ENCODE assay signal across 20 cellular contexts in genomic region chr7:135240446-135240845, GRCh38. TPM values are rescaled to one million over a fixed set of nuclear protein-coding genes. Genes with fewer than 3 reads are reported as not detected.
A peak's percentile ranks its signal among the peaks of the same experiment; 100 is the strongest.
DNase-seq lines count a peak whose midpoint lies in the region; ATAC-seq and TF ChIP-seq lines count a peak whose summit lies in the region.
"Had no signal": no experiment of that assay in that cellular context is flagged by ENCODE, and none has a peak within 500 bp of the region (broad histone marks: within the 10 kb centered on the region; RNA-seq: fewer than 3 reads in every experiment).

No MANE protein-coding gene starts in this region.

- H3K4me3 ChIP-seq in BLaER1 treated with 17β-estradiol and CSF1 and Interleukin-3, amounts not matched to agents 10 nM and 100 nM, result no peak overlapping the region
- H3K4me3 ChIP-seq in lung, result no peak overlapping the region
- H3K4me3 ChIP-seq: Peyer's patch had no signal

- H3K4me2 ChIP-seq in BLaER1 treated with 17β-estradiol and CSF1 and Interleukin-3, amounts not matched to agents 10 nM and 100 nM, result peak overlapping the region in 7 of 11 experiments; percentile 4 to 59 (median 44); a peak in 10 of 22 replicates
- H3K4me2 ChIP-seq: KMS-11 had no signal

- WGBS in lung, 2 donors, result 78 to 91% methylated on average over 9 of the region's 9 CpGs

- no peak overlapping the region for H3K27ac ChIP-seq in BLaER1 treated with 17β-estradiol and CSF1 and Interleukin-3, amounts not matched to agents 10 nM and 100 nM
- H3K27ac ChIP-seq in lung (ENCODE audit: low read depth in 1 of 2, low read length in 1 of 2), result no peak overlapping the region
- H3K27ac ChIP-seq: HL-60, KMS-11, Peyer's patch had no signal

- no peak overlapping the region for H3K9ac ChIP-seq in BLaER1 treated with 17β-estradiol and CSF1 and Interleukin-3, amounts not matched to agents 10 nM and 100 nM
- H3K9ac ChIP-seq: KMS-11 had no signal

- H3K36me3 Mint-ChIP-seq in WTC11, result no peaks in the 10 kb centered on the region
- H3K36me3 Mint-ChIP-seq: CD14-positive monocyte had no signal

- in situ Hi-C loops in ACHN (cut with HindIII; ENCODE audit: low pct_ligation_motif_present, low pct_unique_long_range_greater_than_20kb, low sequenced_read_pairs), result no loop called here

- no peaks in the 10 kb centered on the region for H4K20me1 ChIP-seq in BLaER1 treated with 17β-estradiol and CSF1 and Interleukin-3, amounts not matched to agents 10 nM and 100 nM

- DNase-seq in DMS 273 (lab: John Stamatoyannopoulos, UW; ENCODE audit: unreplicated experiment), result peak; percentile 79
- DNase-seq in WTC11 (ENCODE audit: low spot score), result no peak
- DNase-seq in lung (ENCODE audit: low spot score), result peak; percentile 4
- no peak for DNase-seq in COLO829 (ENCODE audit: low spot score)
- no peak for DNase-seq in ACHN
- DNase-seq in stimulated activated naive CD8-positive, alpha-beta T cell treated with anti-CD3 and anti-CD28 coated beads, Interleukin-15, Interleukin-2, amounts not matched to agents 100 U/mL and 50 U/mL, for 24 hours, result no peak
- DNase-seq: AML-193; GF-D8; GOT3; NCI-H1417 treated with DMSO at 0.1 percent for 48 hours; NCI-H187 treated with DMSO at 0.1 percent for 48 hours; NCI-H446; NK-92 treated with Interleukin-12 subunit alpha and Interleukin-12 subunit beta, amount 100 ng/mL, for 24 hours; Peyer's patch had no signal

- H3K9me3 Mint-ChIP-seq in WTC11, result no peaks in the 10 kb centered on the region

- POLR2A ChIA-PET in WTC11 (lab: Charles Lee), result no interaction called here

- no peaks in the 10 kb centered on the region for H3K36me3 ChIP-seq in BLaER1 treated with 17β-estradiol and CSF1 and Interleukin-3, amounts not matched to agents 10 nM and 100 nM
- H3K36me3 ChIP-seq in lung (ENCODE audit: control insufficient read depth in 2 of 2, insufficient read depth in 2 of 2, low read length in 2 of 2), result no peaks in the 10 kb centered on the region
- H3K36me3 ChIP-seq: Peyer's patch had no signal

- H3K4me1 ChIP-seq in BLaER1 treated with 17β-estradiol and CSF1 and Interleukin-3, amounts not matched to agents 10 nM and 100 nM, result peaks cover 6 to 59% (median 35%) of the 10 kb centered on the region in 10 experiments; a peak in 19 of 20 replicates
- H3K4me1 ChIP-seq in lung (ENCODE audit: control insufficient read depth in 2 of 2, insufficient read depth in 2 of 2, low read length in 2 of 2), result no peaks in the 10 kb centered on the region
- H3K4me1 ChIP-seq: Peyer's patch had no signal

- H3K4me1 Mint-ChIP-seq in WTC11, result peaks cover 23% of the 10 kb centered on the region

- H3K4me3 Mint-ChIP-seq in WTC11, result no peak overlapping the region
- H3K4me3 Mint-ChIP-seq: CD14-positive monocyte had no signal

- TF ChIP-seq CTCF in WTC11 (IDR thresholded peaks at IDR 0.05), result no peak
- TF ChIP-seq CTCF in lung (IDR thresholded peaks at IDR 0.05; ENCODE audit: control extremely low read depth, extremely low read depth), result no peak

- peak overlapping the region; percentile 29; the same call in 1 of the 2 replicates for H3K27ac Mint-ChIP-seq in WTC11

- CTCF ChIA-PET in WTC11 (lab: Charles Lee), result no interaction called here

- peaks cover 0 to 54% (median 0%) of the 10 kb centered on the region in 11 experiments; a peak in 4 of 22 replicates for H3K27me3 ChIP-seq in BLaER1 treated with 17β-estradiol and CSF1 and Interleukin-3, amounts not matched to agents 10 nM and 100 nM
- H3K27me3 ChIP-seq in lung (ENCODE audit: control insufficient read depth, insufficient read depth), result no peaks in the 10 kb centered on the region
- H3K27me3 ChIP-seq: Peyer's patch had no signal

- peaks cover 0 to 6% (median 0%) of the 10 kb centered on the region in 11 experiments; a peak in 2 of 22 replicates for H3K9me3 ChIP-seq in BLaER1 treated with 17β-estradiol and CSF1 and Interleukin-3, amounts not matched to agents 10 nM and 100 nM (replicated peaks in 1 of 11)
- H3K9me3 ChIP-seq in lung (ENCODE audit: control insufficient read depth in 2 of 2, insufficient read depth in 1 of 2, low read length in 1 of 2), result no peaks in the 10 kb centered on the region
- H3K9me3 ChIP-seq: Peyer's patch had no signal

- no peak for ATAC-seq in WTC11
- ATAC-seq in lung (ENCODE audit: insufficient read depth, low FRiP score), result no peak
- ATAC-seq in stimulated activated naive CD8-positive, alpha-beta T cell treated with anti-CD3 and anti-CD28 coated beads, Interleukin-15, Interleukin-2, amounts not matched to agents 100 U/mL and 50 U/mL, for 24 hours, result no peak

- H3K27me3 Mint-ChIP-seq in WTC11 (ENCODE audit: low read depth), result no peaks in the 10 kb centered on the region

TF ChIP-seq in WTC11, 78 proteins besides CTCF, POLR2A, EP300 and RAD21:
- TF ChIP-seq IRF2 (CRISPR knock-in tag; IDR thresholded peaks at IDR 0.05; ENCODE audit: borderline replicate concordance, low read depth) (no peak), ZNF281 (CRISPR knock-in tag; IDR thresholded peaks at IDR 0.05) (no peak), ZNF416 (CRISPR knock-in tag; IDR thresholded peaks at IDR 0.05) (no peak), ZSCAN18 (CRISPR knock-in tag; IDR thresholded peaks at IDR 0.05) (no peak), USF2 (CRISPR knock-in tag; IDR thresholded peaks at IDR 0.05) (no peak)

RNA-seq across cellular contexts. Expression of gene STRA8, which starts 6.8 kb away (rescaled TPM):
- total RNA-seq in WTC11 (2021) (not detected in 3 replicates), lung (not detected)
- polyA plus RNA-seq in lung, result not detected
- total RNA-seq: HT1080, Peyer's patch, SK-MEL-5 had no signal
- polyA plus RNA-seq: CD14-positive monocyte had no signal

RNA-seq across cellular contexts. Expression of gene WDR91, which starts 29.1 kb away (rescaled TPM):
- total RNA-seq in WTC11 (2021) (8.8 to 12.0 TPM (median 10.2 TPM) in 3 replicates), lung (10 to 100 TPM; 28.0 to 47.8 TPM)
- polyA plus RNA-seq in lung, result 10 to 100 TPM; 11.3 to 15.1 TPM

Comparison
In these comparisons a context has a peak if more than half of its experiments do, and no peak if none do; other contexts are left out.
1. DNase-seq: peak in DMS 273 (single experiment) and lung (single experiment); none in WTC11 (single experiment), COLO829 (single experiment), ACHN (single experiment) and stimulated activated naive CD8-positive, alpha-beta T cell treated with anti-CD3 and anti-CD28 coated beads, Interleukin-15, Interleukin-2, amounts not matched to agents 100 U/mL and 50 U/mL, for 24 hours (single experiment).